Comparison of ENCODE assay signal across 9 cellular contexts in genomic region chrX:19625612-19626011, GRCh38.
DNase-seq lines count a peak whose midpoint lies in the region; ATAC-seq and TF ChIP-seq lines count a peak whose summit lies in the region.
"Had no signal": no experiment of that assay in that cellular context is flagged by ENCODE, and none has a peak within 500 bp of the region (broad histone marks: within the 10 kb centered on the region; RNA-seq: fewer than 3 reads in every experiment).

No MANE protein-coding gene starts in this region.

- intact Hi-C loops in HCT116 (cut with micrococcal nuclease) = no loop called here
- intact Hi-C loops in posterior cingulate gyrus (cut with DNase I) = no loop called here

- H3K27me3 Mint-ChIP-seq in central memory CD8-positive, alpha-beta T cell = no peaks in the 10 kb centered on the region

- POLR2A ChIA-PET in HCT116 (lab: Charles Lee) = no interaction called here

- H3K79me2 ChIP-seq in HCT116 (ENCODE audit: insufficient read depth, low read length) = no peaks in the 10 kb centered on the region

- CTCF ChIA-PET in HCT116 (lab: Charles Lee) = no interaction called here

- H3K27me3 ChIP-seq in HCT116 (ENCODE audit: insufficient read depth, low read length) = no peaks in the 10 kb centered on the region

- H2AFZ ChIP-seq in HCT116 (ENCODE audit: low read depth, low read length, poor library complexity, severe bottlenecking) = no peak overlapping the region

- no peaks in the 10 kb centered on the region for H3K9me3 ChIP-seq in HCT116 (ENCODE audit: control insufficient read depth in 1 of 2, insufficient read depth in 1 of 2, low read depth in 1 of 2, low read length in 2 of 2)

- peak overlapping the region in 1 of 2 experiments; percentile 4; a peak in 1 of 4 replicates for H3K4me3 ChIP-seq in HCT116 (replicated peaks in 1 of 2; ENCODE audit: low read depth in 1 of 2, low read length in 2 of 2)

- DNase-seq in HCT116 (ENCODE audit: low read depth, low spot score) (no peak), NCI-H69 (lab: John Stamatoyannopoulos, UW) (no peak), posterior cingulate gyrus (no peak), midbrain (lab: John Stamatoyannopoulos, UW) (no peak)
- peak; percentile 59 for DNase-seq in activated CD4-positive, alpha-beta T cell treated with anti-CD3 and anti-CD28 coated beads for 48 hours
- DNase-seq in central memory CD8-positive, alpha-beta T cell (ENCODE audit: low spot score in 2 of 2) = peak in 1 of 2 donors; percentile 9
- DNase-seq in stimulated activated CD4-positive, alpha-beta T cell treated with anti-CD3 and anti-CD28 coated beads, Interleukin-2, amount 100 ng/mL, for 48 hours = peak; percentile 16 to 25
- DNase-seq: erythroblast had no signal

- RAD21 ChIA-PET in HCT116 (lab: Charles Lee; ENCODE audit: low non-redundant PET in 1 of 2, low total read pairs in 2 of 2, uncharacterized antibody in 2 of 2, unreplicated experiment in 2 of 2) = no interaction called here

- H3K27ac ChIP-seq in HCT116 (ENCODE audit: low read depth, low read length) = no peak overlapping the region

- TF ChIP-seq POLR2A in HCT116 (IDR thresholded peaks at IDR 0.05; ENCODE audit: borderline replicate concordance, extremely low read depth, insufficient read depth, insufficient read length) = no peak

- no peaks in the 10 kb centered on the region for H4K20me1 ChIP-seq in HCT116 (ENCODE audit: insufficient read depth)

- no peak overlapping the region for H3K9ac ChIP-seq in HCT116 (ENCODE audit: low read length)

- peaks cover 11 to 42% of the 10 kb centered on the region in 2 experiments for H3K4me1 ChIP-seq in HCT116 (ENCODE audit: control insufficient read depth in 1 of 2, insufficient read depth in 2 of 2, low read length in 2 of 2)

- no peaks in the 10 kb centered on the region for H3K9me3 Mint-ChIP-seq in central memory CD8-positive, alpha-beta T cell

- ATAC-seq in HCT116 = peak; percentile 61
- peak; percentile 65 for ATAC-seq in central memory CD8-positive, alpha-beta T cell (replicated peaks; ENCODE audit: extremely low read depth, poor library complexity, severe bottlenecking)
- no peak for ATAC-seq in GM19023 (IDR thresholded peaks at IDR 0.05; ENCODE audit: unreplicated experiment)

- H3K4me1 Mint-ChIP-seq in central memory CD8-positive, alpha-beta T cell = peaks cover 46% of the 10 kb centered on the region

- H3K36me3 ChIP-seq in HCT116 (ENCODE audit: control insufficient read depth in 1 of 2, insufficient read depth in 2 of 2, low read length in 2 of 2) = no peaks in the 10 kb centered on the region

- no peak for TF ChIP-seq RAD21 in HCT116 (IDR thresholded peaks at IDR 0.05; ENCODE audit: low read depth)

- TF ChIP-seq CTCF in HCT116 (IDR thresholded peaks at IDR 0.05 in 2 of 3, conservative IDR thresholded peaks at IDR 0.05 in 1 of 3; ENCODE audit: borderline replicate concordance in 1 of 3, insufficient read depth in 1 of 3, low read depth in 2 of 3, low read length in 2 of 3) = no peak

- no TSS peak for BruUV-seq in HCT116 (replicated peaks; lab: Mats Ljungman, UMichigan)

- H3K4me2 ChIP-seq in HCT116 (ENCODE audit: low read length) = peak overlapping the region; percentile 57

- H3K36me3 Mint-ChIP-seq in central memory CD8-positive, alpha-beta T cell (ENCODE audit: insufficient read depth) = peaks cover 36% of the 10 kb centered on the region

- H3K4me3 Mint-ChIP-seq in central memory CD8-positive, alpha-beta T cell = peak overlapping the region; percentile 47

- H3K9me2 ChIP-seq in HCT116 (ENCODE audit: insufficient read depth) = no peaks in the 10 kb centered on the region

- peak overlapping the region; percentile 69 for H3K27ac Mint-ChIP-seq in central memory CD8-positive, alpha-beta T cell (ENCODE audit: low read depth)

TF ChIP-seq in HCT116, 20 proteins besides CTCF, POLR2A, EP300 and RAD21:
- no peak for TF ChIP-seq EZH2phosphoT487 (IDR thresholded peaks at IDR 0.05; ENCODE audit: borderline replicate concordance)
- TF ChIP-seq FOSL1 (IDR thresholded peaks at IDR 0.05; ENCODE audit: low read depth) = peak; percentile 41; the same call in 1 of the 2 replicates
- TF ChIP-seq ZNF274 (IDR thresholded peaks at IDR 0.05; ENCODE audit: low read depth, low read length) = no peak
- peak; percentile 35 for TF ChIP-seq JUND (IDR thresholded peaks at IDR 0.05)
- TF ChIP-seq SP1 (IDR thresholded peaks at IDR 0.05; ENCODE audit: low read depth) = peak; percentile 17; the same call in 1 of the 2 replicates
TF ChIP-seq in HCT116: peak in this region for 3.

Comparison
In these comparisons a context has a peak if more than half of its experiments do, and no peak if none do; other contexts are left out.
1. DNase-seq: peak in activated CD4-positive, alpha-beta T cell treated with anti-CD3 and anti-CD28 coated beads for 48 hours (single experiment) and stimulated activated CD4-positive, alpha-beta T cell treated with anti-CD3 and anti-CD28 coated beads, Interleukin-2, amount 100 ng/mL, for 48 hours (2 of 2); none in HCT116 (single experiment), NCI-H69 (single experiment), posterior cingulate gyrus (0 of 10) and midbrain (single experiment).